Comparison of ENCODE assay signal across 16 cellular contexts in the genomic region with DNA sequence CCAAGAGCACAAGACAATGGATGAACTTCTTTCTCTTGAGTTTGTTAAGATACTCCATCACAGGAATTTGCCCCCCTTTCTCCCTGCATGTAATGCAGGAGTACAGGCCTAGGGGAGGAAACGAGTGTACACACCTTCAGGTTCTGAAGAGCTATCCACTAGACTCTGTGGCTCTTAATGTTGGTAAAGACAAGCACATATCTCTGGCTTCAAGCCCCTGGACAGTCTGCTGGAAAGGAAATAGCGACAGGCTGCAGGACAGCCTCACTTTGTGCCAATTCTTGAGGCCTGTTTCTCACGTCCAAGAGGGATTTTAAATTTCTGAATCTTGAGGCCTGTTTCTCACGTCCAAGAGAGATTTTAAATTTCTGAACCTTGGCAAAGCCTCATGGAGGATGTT.
DNase-seq lines count a peak whose midpoint lies in the region; ATAC-seq, FAIRE-seq and TF ChIP-seq lines count a peak whose summit lies in the region.
"Had no signal": no experiment of that assay in that cellular context is flagged by ENCODE, and none has a peak within 500 bp of the region (broad histone marks: within the 10 kb centered on the region; RNA-seq: fewer than 3 reads in every experiment).

No MANE protein-coding gene starts in this region.

- TF ChIP-seq POLR2A in thyroid gland (IDR thresholded peaks at IDR 0.05): no peak

- 14% methylated on average over 4 of the region's 4 CpGs for WGBS in right cardiac atrium
- WGBS in thyroid gland, 2 donors: 22 to 45% methylated on average over 3 to 4 of the region's 4 CpGs

- no peaks in the 10 kb centered on the region for H3K9me3 ChIP-seq in right cardiac atrium (ENCODE audit: control insufficient read depth, low read length)
- no peaks in the 10 kb centered on the region for H3K9me3 ChIP-seq in thyroid gland

- no peaks in the 10 kb centered on the region for H3K36me3 ChIP-seq in thyroid gland

- intact Hi-C loops in left cardiac atrium (cut with DNase I) (no loop called here), right cardiac atrium (cut with DNase I) (no loop called here), thyroid gland (cut with DNase I) (no loop called here)

- no peak for FAIRE-seq in HTR-8/SVneo (lab: Jason Lieb, UNC)
- FAIRE-seq: GM12892, GM18507, H54 had no signal

- H3K27me3 ChIP-seq in right cardiac atrium (ENCODE audit: control insufficient read depth, insufficient read depth): no peaks in the 10 kb centered on the region
- no peaks in the 10 kb centered on the region for H3K27me3 ChIP-seq in thyroid gland

- DNase-seq in cerebellar cortex (ENCODE audit: low spot score): peak; percentile 17
- DNase-seq in left cardiac atrium: no peak
- no peak for DNase-seq in right cardiac atrium
- DNase-seq in thyroid gland: peak; percentile 54 to 60
- no peak for DNase-seq in HTR-8/SVneo (ENCODE audit: insufficient read length, low spot score)
- DNase-seq in DMS 273 treated with DMSO at 0.1 percent for 48 hours (lab: John Stamatoyannopoulos, UW): no peak
- DNase-seq: Calu3; CD8-positive, alpha-beta T cell; GDM1; HCEC 1CT had no signal

- TF ChIP-seq CTCF in thyroid gland (IDR thresholded peaks at IDR 0.05): peak in 1 of 6 experiments; percentile 21

- ATAC-seq in left cardiac atrium: peak; percentile 27 to 39
- peak; percentile 45 to 79 for ATAC-seq in right cardiac atrium
- no peak for ATAC-seq in HG02981 (IDR thresholded peaks at IDR 0.05; ENCODE audit: unreplicated experiment)
- ATAC-seq: CD8-positive, alpha-beta T cell; GM23338 had no signal

- H3K27ac ChIP-seq in right cardiac atrium (ENCODE audit: low read length) (no peak overlapping the region), thyroid gland (peak overlapping the region; percentile 44 to 66 (median 49))
- H3K27ac ChIP-seq: BLaER1 treated with 17β-estradiol and CSF1 and Interleukin-3, amounts not matched to agents 10 nM and 100 nM had no signal

- H3K4me1 ChIP-seq in right cardiac atrium (ENCODE audit: control insufficient read depth, insufficient read depth, low read length) (peaks cover 3% of the 10 kb centered on the region), thyroid gland (peaks cover 7 to 12% of the 10 kb centered on the region in 2 donors)
- H3K4me1 ChIP-seq: BLaER1 treated with 17β-estradiol and CSF1 and Interleukin-3, amounts not matched to agents 10 nM and 100 nM had no signal

- no peak overlapping the region for H3K4me3 ChIP-seq in right cardiac atrium (ENCODE audit: low read length)
- H3K4me3 ChIP-seq in thyroid gland (replicated peaks in 1 of 3): no peak overlapping the region
- H3K4me3 ChIP-seq: BLaER1 treated with 17β-estradiol and CSF1 and Interleukin-3, amounts not matched to agents 10 nM and 100 nM; GM23338 had no signal

Comparison
In these comparisons a context has a peak if more than half of its experiments do, and no peak if none do; other contexts are left out.
1. DNase-seq: peak in cerebellar cortex (single experiment) and thyroid gland (2 of 2); none in left cardiac atrium (single experiment), right cardiac atrium (0 of 3), HTR-8/SVneo (single experiment) and DMS 273 treated with DMSO at 0.1 percent for 48 hours (single experiment).